16 cellular contexts compared by ENCODE assay signal in genomic region chr3:112117415-112117814, GRCh38. TPM values are rescaled to one million over a fixed set of nuclear protein-coding genes. Genes with fewer than 3 reads are reported as not detected.
A peak's percentile ranks its signal among the peaks of the same experiment; 100 is the strongest.
DNase-seq lines count a peak whose midpoint lies in the region; ATAC-seq and TF ChIP-seq lines count a peak whose summit lies in the region.
"Had no signal": no experiment of that assay in that cellular context is flagged by ENCODE, and none has a peak within 500 bp of the region (broad histone marks: within the 10 kb centered on the region; RNA-seq: fewer than 3 reads in every experiment).

No MANE protein-coding gene starts in this region.

- H3K36me3 Mint-ChIP-seq in nephron progenitor cell (ENCODE audit: low read depth) (peaks cover 91% of the 10 kb centered on the region), T-cell (peaks cover 3% of the 10 kb centered on the region)

- H3K79me2 ChIP-seq in OCI-LY7 (ENCODE audit: insufficient read depth, low read depth, low read length), result peaks cover 6% of the 10 kb centered on the region; the same call in 1 of the 2 replicates

- POLR2A ChIA-PET in OCI-LY7 (lab: Charles Lee), result interaction anchor here (0.6 to 9.4 kb wide), 6 partner anchors 8 to 1601 kb away, joined by 3 to 566 read pairs (median 5); partner anchors contain the start of gene GCSAM
- POLR2A ChIA-PET in T-cell (lab: Charles Lee), result no interaction called here

- H4K20me1 ChIP-seq in BLaER1, result no peaks in the 10 kb centered on the region
- no peaks in the 10 kb centered on the region for H4K20me1 ChIP-seq in OCI-LY7 (ENCODE audit: insufficient read depth, low read length)

- H3K27ac ChIP-seq in BLaER1, result peak overlapping the region; percentile 90
- peak overlapping the region; percentile 99 for H3K27ac ChIP-seq in OCI-LY7 (ENCODE audit: low read depth, low read length, poor library complexity, severe bottlenecking)
- H3K27ac ChIP-seq in upper lobe of right lung, result no peak overlapping the region

- H3K9ac ChIP-seq in BLaER1, result 0 out of 2 replicates have a peak overlapping the region, but pooled peaks have one; percentile 9

- H3K9me3 Mint-ChIP-seq in nephron progenitor cell, result no peaks in the 10 kb centered on the region
- H3K9me3 Mint-ChIP-seq in T-cell, result no peaks in the 10 kb centered on the region
- H3K9me3 Mint-ChIP-seq: CD8-positive, alpha-beta memory T cell had no signal

- H3K9me3 ChIP-seq in BLaER1, result no peaks in the 10 kb centered on the region
- no peaks in the 10 kb centered on the region for H3K9me3 ChIP-seq in OCI-LY7 (ENCODE audit: low read length)
- H3K9me3 ChIP-seq in upper lobe of right lung, result no peaks in the 10 kb centered on the region
- H3K9me3 ChIP-seq: HAP-1 had no signal

- H3K27me3 ChIP-seq in BLaER1, result no peaks in the 10 kb centered on the region
- H3K27me3 ChIP-seq in upper lobe of right lung, result no peaks in the 10 kb centered on the region

- no peak for DNase-seq in GM12865 (ENCODE audit: low read depth)
- DNase-seq in OCI-LY7 (ENCODE audit: low spot score), result peak; percentile 30
- no peak for DNase-seq in nephron progenitor cell
- no peak for DNase-seq in T-cell
- DNase-seq in upper lobe of right lung, result no peak
- DNase-seq: CD8-positive, alpha-beta memory T cell; DMS 273 treated with DMSO at 0.1 percent for 48 hours; NCI-H1436; NCI-H510A treated with DMSO at 0.1 percent for 48 hours had no signal

- TF ChIP-seq CTCF in GM12865 (IDR thresholded peaks at IDR 0.05; ENCODE audit: insufficient read depth, low read depth, low read length, missing control alignments), result no peak
- TF ChIP-seq CTCF in OCI-LY7 (conservative IDR thresholded peaks at IDR 0.05; ENCODE audit: low read length), result no peak
- TF ChIP-seq CTCF in nephron progenitor cell (IDR thresholded peaks at IDR 0.05), result no peak
- TF ChIP-seq CTCF in upper lobe of right lung (IDR thresholded peaks at IDR 0.05), result no peak

- no peak for ATAC-seq in esophagus mucosa
- no peak for ATAC-seq in HG03095 (IDR thresholded peaks at IDR 0.05; ENCODE audit: unreplicated experiment)
- ATAC-seq in T-cell (replicated peaks in 1 of 4), result no peak
- ATAC-seq in upper lobe of right lung, result no peak

- no peaks in the 10 kb centered on the region for H3K9me2 ChIP-seq in OCI-LY7 (ENCODE audit: insufficient read depth, low read length)

- H3K4me3 ChIP-seq in BLaER1 (no peak overlapping the region; the same call in 1 of the 2 replicates), GM12865 (ENCODE audit: low read depth, low read length) (peak overlapping the region; percentile 41), OCI-LY7 (ENCODE audit: low read depth, low read length, poor library complexity, severe bottlenecking) (no peak overlapping the region), upper lobe of right lung (no peak overlapping the region)
- H3K4me3 ChIP-seq: HAP-1 had no signal

- H3K4me1 Mint-ChIP-seq in nephron progenitor cell (peaks cover 67% of the 10 kb centered on the region), T-cell (peaks cover 48 to 59% (median 55%) of the 10 kb centered on the region in 3 donors)

- H3K4me2 ChIP-seq in BLaER1 (peak overlapping the region; percentile 83), OCI-LY7 (ENCODE audit: low read length) (peak overlapping the region; percentile 57)

- intact Hi-C loops in OCI-LY7 (cut with micrococcal nuclease; ENCODE audit: unreplicated experiment) (no loop called here), upper lobe of right lung (cut with DNase I) (no loop called here)

- no peak overlapping the region; the same call in 1 of the 2 replicates for H2AFZ ChIP-seq in OCI-LY7 (ENCODE audit: low read length)

- H3K4me1 ChIP-seq in BLaER1 (peaks cover 100% of the 10 kb centered on the region), OCI-LY7 (ENCODE audit: insufficient read depth, low read length, poor library complexity, severe bottlenecking) (peaks cover 99% of the 10 kb centered on the region), upper lobe of right lung (no peaks in the 10 kb centered on the region)

- no peaks in the 10 kb centered on the region for H3K27me3 Mint-ChIP-seq in nephron progenitor cell (ENCODE audit: low read depth, poor library complexity)
- H3K27me3 Mint-ChIP-seq in T-cell, result no peaks in the 10 kb centered on the region

- H3K4me3 Mint-ChIP-seq in nephron progenitor cell (no peak overlapping the region), T-cell (no peak overlapping the region)

- no TSS peak for BruUV-seq in OCI-LY7 (replicated peaks; lab: Mats Ljungman, UMichigan)

- CTCF ChIA-PET in OCI-LY7 (lab: Charles Lee; ENCODE audit: unreplicated experiment), result interaction anchor here (1.3 to 1.7 kb wide), 2 partner anchors 9 to 12 kb away, joined by 7 to 10 read pairs; no protein-coding TSS in a partner anchor
- CTCF ChIA-PET in T-cell (lab: Charles Lee), result interaction anchor here (0.5 to 1.5 kb wide), 7 partner anchors 10 to 535 kb away, joined by 3 to 6 read pairs (median 3); no protein-coding TSS in a partner anchor

- H3K36me3 ChIP-seq in BLaER1, result no peaks in the 10 kb centered on the region; the same call in 1 of the 2 replicates
- H3K36me3 ChIP-seq in OCI-LY7 (ENCODE audit: insufficient read depth, low read length), result peaks cover 45% of the 10 kb centered on the region
- H3K36me3 ChIP-seq in upper lobe of right lung, result no peaks in the 10 kb centered on the region
- H3K36me3 ChIP-seq: HAP-1 had no signal

- H3K27ac Mint-ChIP-seq in nephron progenitor cell, result peak overlapping the region; percentile 17
- peak overlapping the region in 1 of 2 donors; percentile 49 for H3K27ac Mint-ChIP-seq in T-cell

RNA-seq across cellular contexts. Expression of gene GCSAM, which starts 15.6 kb away (rescaled TPM):
- 160 and 193 TPM in 2 replicates for total RNA-seq in OCI-LY7 (2014; rRNA removed; shearing (Covaris generic))
- 195 and 247 TPM in 2 replicates for total RNA-seq in OCI-LY7 (2022)
- total RNA-seq in esophagus mucosa, result 1.1 TPM
- 10 to 100 TPM; 15.8 to 21.6 (median 18.2) TPM for total RNA-seq in T-cell
- total RNA-seq in upper lobe of right lung, result 0.90 TPM
- total RNA-seq: A673, LHCN-M2, RPMI7951 had no signal

RNA-seq across cellular contexts. Expression of gene C3orf52, which starts 31.2 kb away (rescaled TPM):
- total RNA-seq in OCI-LY7 (2014; rRNA removed; shearing (Covaris generic)), result 19.0 and 20.1 TPM in 2 replicates
- 11.2 and 17.9 TPM in 2 replicates for total RNA-seq in OCI-LY7 (2022)
- 3.3 TPM for total RNA-seq in esophagus mucosa
- 1 to 10 TPM in 4 of 5 donors, under 1 TPM in 1; 0.95 to 2.2 (median 1.5) TPM for total RNA-seq in T-cell
- total RNA-seq in upper lobe of right lung, result 20.1 TPM

Comparison
In these comparisons a context has a peak if more than half of its experiments do, and no peak if none do; other contexts are left out.
1. RNA of gene GCSAM, which starts 15.6 kb away (total RNA-seq): 160 to 247 TPM in OCI-LY7; 15.8 to 21.6 TPM in T-cell, 1.1 TPM in esophagus mucosa (single experiment) and 0.90 TPM in upper lobe of right lung (single experiment); every median in the first group is over 4 times any median in the second.